1 cellular context compared by ENCODE assay signal in the genomic region with DNA sequence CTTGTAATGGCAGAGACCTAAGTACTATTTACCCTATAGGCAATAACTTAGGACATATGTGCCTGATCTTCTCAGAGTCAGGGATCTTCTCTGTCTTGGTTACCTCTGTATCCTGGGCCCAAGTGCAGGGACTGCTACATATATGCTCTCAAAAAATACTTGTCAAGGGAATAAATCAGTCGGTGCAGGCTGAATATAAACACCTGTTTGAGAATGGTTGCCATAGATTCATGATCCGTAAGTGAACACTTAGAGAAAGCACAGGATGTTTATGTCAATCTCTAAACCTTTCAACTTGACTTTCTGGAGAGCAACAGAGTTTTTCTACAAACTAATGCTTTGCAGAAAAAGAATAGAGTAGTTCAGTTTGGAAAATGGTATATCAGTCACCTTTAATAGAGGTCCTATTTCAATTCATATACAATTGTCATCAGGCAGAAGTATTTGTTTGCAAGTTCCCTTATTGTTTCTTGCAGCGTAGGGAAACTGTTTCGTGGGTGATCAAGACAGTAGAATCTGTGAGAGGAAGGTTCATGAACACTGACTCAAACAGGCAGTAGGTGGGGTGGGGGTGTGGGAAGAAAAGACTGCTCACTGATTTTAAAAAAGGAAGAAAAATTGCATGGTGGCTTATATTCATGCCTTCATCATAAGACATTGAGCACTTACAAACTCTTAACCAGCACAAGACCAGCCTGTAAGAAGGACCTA.
TF ChIP-seq lines count a peak whose summit lies in the region.

No MANE protein-coding gene starts in this region.

TF ChIP-seq in HepG2, 621 proteins besides CTCF, POLR2A, EP300 and RAD21:
- TF ChIP-seq SRSF1 (optimal IDR thresholded peaks at IDR 0.05; ENCODE audit: low read depth, low read length) (no peak), SAP130 (CRISPR knock-in tag; IDR thresholded peaks at IDR 0.05; ENCODE audit: low read depth) (0 out of 2 replicates have a peak, but pooled peaks have one; percentile 7), ZNF839 (CRISPR knock-in tag; IDR thresholded peaks at IDR 0.05; ENCODE audit: borderline replicate concordance) (no peak)
